Comparison of ENCODE assay signal across 9 cellular contexts in the genomic region with DNA sequence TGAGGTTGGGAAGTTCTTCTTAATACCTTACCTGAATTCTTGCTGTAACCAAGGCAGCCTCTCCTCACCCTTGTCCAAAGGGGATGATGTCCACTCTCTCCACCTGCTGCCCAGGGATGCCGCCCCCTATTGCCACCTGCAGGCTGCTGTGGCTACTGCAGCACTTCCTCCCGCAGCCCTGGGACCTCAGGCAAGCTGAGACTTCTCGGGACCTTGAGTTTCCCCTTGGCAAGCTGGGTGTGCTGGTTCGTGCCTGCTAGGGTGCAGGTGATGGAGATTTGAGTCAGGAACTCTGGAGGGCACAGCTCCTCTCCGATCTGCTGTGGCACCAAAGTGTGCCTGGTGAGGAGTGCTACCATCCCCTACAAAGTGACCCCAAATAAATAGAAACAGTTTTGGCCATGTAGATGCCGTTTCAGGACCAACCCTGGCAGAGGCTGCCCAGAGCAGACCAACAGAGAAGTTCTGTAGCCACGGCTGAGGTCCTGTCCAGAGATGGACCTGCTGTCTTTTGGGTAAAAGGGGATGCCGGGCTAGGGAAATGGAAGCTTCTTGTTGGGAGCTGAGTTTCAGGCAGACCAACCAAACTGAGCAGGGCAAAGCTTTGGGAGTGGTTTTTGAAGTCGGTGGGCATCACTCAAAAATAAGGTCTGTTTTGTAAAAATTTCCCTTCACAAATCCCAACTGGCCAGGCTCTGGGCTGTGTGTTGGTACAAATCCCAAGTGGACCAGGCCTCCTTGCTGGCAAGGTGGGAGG. TPM values are rescaled to one million over a fixed set of nuclear protein-coding genes. Genes with fewer than 3 reads are reported as not detected.
A peak's percentile ranks its signal among the peaks of the same experiment; 100 is the strongest.
DNase-seq lines count a peak whose midpoint lies in the region; ATAC-seq, FAIRE-seq and TF ChIP-seq lines count a peak whose summit lies in the region.
"Had no signal": no experiment of that assay in that cellular context is flagged by ENCODE, and none has a peak within 500 bp of the region (broad histone marks: within the 10 kb centered on the region; RNA-seq: fewer than 3 reads in every experiment).

No MANE protein-coding gene starts in this region.

- H3K9me3 Mint-ChIP-seq in activated T-cell treated with anti-CD3 and anti-CD28 coated beads, Interleukin-2, amount 50 U/mL, for 4 hours, result peaks cover under 1% of the 10 kb centered on the region

- H3K4me1 ChIP-seq in pancreas, result no peaks in the 10 kb centered on the region

- intact Hi-C loops in pancreas (cut with DNase I), result no loop called here

- peaks cover 18% of the 10 kb centered on the region for H3K36me3 Mint-ChIP-seq in activated T-cell treated with anti-CD3 and anti-CD28 coated beads, Interleukin-2, amount 50 U/mL, for 4 hours (ENCODE audit: insufficient read depth)

- H3K27me3 ChIP-seq in pancreas, result no peaks in the 10 kb centered on the region

- no peaks in the 10 kb centered on the region for H3K27me3 Mint-ChIP-seq in activated T-cell treated with anti-CD3 and anti-CD28 coated beads, Interleukin-2, amount 50 U/mL, for 4 hours (ENCODE audit: low read depth)

- H3K4me3 ChIP-seq in pancreas, result no peak overlapping the region

- no peak overlapping the region for H3K27ac ChIP-seq in pancreas

- H3K4me3 Mint-ChIP-seq in activated T-cell treated with anti-CD3 and anti-CD28 coated beads, Interleukin-2, amount 50 U/mL, for 4 hours, result no peak overlapping the region

- DNase-seq in NCI-H748 (lab: John Stamatoyannopoulos, UW; ENCODE audit: unreplicated experiment), result peak; percentile 12
- no peak for DNase-seq in NCI-H748 treated with DMSO at 0.1 percent for 48 hours (lab: John Stamatoyannopoulos, UW)
- peak; percentile 54 for DNase-seq in NCI-H2227 (lab: John Stamatoyannopoulos, UW; ENCODE audit: unreplicated experiment)
- peak; percentile 34 for DNase-seq in activated T-cell treated with anti-CD3 and anti-CD28 coated beads, Interleukin-2, amount 50 U/mL, for 4 hours
- peak; percentile 77 for DNase-seq in germinal center (ENCODE audit: low spot score)
- DNase-seq in pancreas, result peak in 5 of 6 donors; percentile 14 to 81 (median 55)
- DNase-seq in cerebellum (ENCODE audit: low spot score), result no peak

- no peaks in the 10 kb centered on the region for H3K9me3 ChIP-seq in pancreas

- 22 to 31% methylated on average over 9 of the region's 9 CpGs for WGBS in pancreas, 2 donors

- ATAC-seq in activated T-cell treated with anti-CD3 and anti-CD28 coated beads, Interleukin-2, amount 50 U/mL, for 4 hours, result peak; percentile 47 to 61
- ATAC-seq in pancreas (peak; percentile 67 to 92 (median 86)), HG02759 (IDR thresholded peaks at IDR 0.05; ENCODE audit: unreplicated experiment) (no peak)

- no peaks in the 10 kb centered on the region for H3K36me3 ChIP-seq in pancreas

- TF ChIP-seq CTCF in pancreas (IDR thresholded peaks at IDR 0.05), result peak; percentile 57 to 70 (median 64)

- H3K4me1 Mint-ChIP-seq in activated T-cell treated with anti-CD3 and anti-CD28 coated beads, Interleukin-2, amount 50 U/mL, for 4 hours (ENCODE audit: low read depth), result peaks cover 29% of the 10 kb centered on the region

- FAIRE-seq in pancreas (lab: Jason Lieb, UNC), result no peak
- FAIRE-seq: G401.6 had no signal

RNA-seq across cellular contexts. Expression of a gene that starts 31.7 kb away (rescaled TPM):
- 100 to 1,000 TPM; 236 to 264 (median 258) TPM for total RNA-seq in activated T-cell treated with anti-CD3 and anti-CD28 coated beads, Interleukin-2, amount 50 U/mL, for 4 hours
- total RNA-seq in pancreas, result 1 to 10 TPM in 3 of 6 donors, under 1 TPM in 3; 0.32 to 3.7 (median 1.1) TPM
- polyA plus RNA-seq in pancreas, result under 1 TPM; 0.30 to 0.42 TPM
- total RNA-seq in cerebellum, result not detected

Comparison
In these comparisons a context has a peak if more than half of its experiments do, and no peak if none do; other contexts are left out.
1. DNase-seq: peak in NCI-H748 (single experiment), NCI-H2227 (single experiment), activated T-cell treated with anti-CD3 and anti-CD28 coated beads, Interleukin-2, amount 50 U/mL, for 4 hours (single experiment), germinal center (single experiment) and pancreas (5 of 6); none in NCI-H748 treated with DMSO at 0.1 percent for 48 hours (single experiment) and cerebellum (single experiment).
2. RNA of a gene that starts 31.7 kb away (total RNA-seq): 236 to 264 TPM in activated T-cell treated with anti-CD3 and anti-CD28 coated beads, Interleukin-2, amount 50 U/mL, for 4 hours; 0.32 to 3.7 TPM in pancreas and not detected in cerebellum (single experiment); every median in the first group is over 10 times any median in the second.